8 cellular contexts compared by ENCODE assay signal in genomic region chr1:22889213-22889827, GRCh38.
A peak's percentile ranks its signal among the peaks of the same experiment; 100 is the strongest.
DNase-seq lines count a peak whose midpoint lies in the region; ATAC-seq and TF ChIP-seq lines count a peak whose summit lies in the region.

No MANE protein-coding gene starts in this region.

- TF ChIP-seq CTCF in brain (conservative IDR thresholded peaks at IDR 0.05): peak; percentile 85 to 87

- H3K9me3 ChIP-seq in CD8-positive, alpha-beta memory T cell (ENCODE audit: low read length): no peaks in the 10 kb centered on the region

- H3K9me3 Mint-ChIP-seq in brain: no peaks in the 10 kb centered on the region
- H3K9me3 Mint-ChIP-seq in CD8-positive, alpha-beta memory T cell: no peaks in the 10 kb centered on the region

- CTCF ChIA-PET in CD8-positive, alpha-beta memory T cell (lab: Charles Lee): interaction anchor here (1.0 kb wide), 1 partner anchor 12 kb away, joined by 4 read pairs; no protein-coding TSS in a partner anchor

- H3K36me3 ChIP-seq in CD8-positive, alpha-beta memory T cell (ENCODE audit: insufficient read depth, low read length): no peaks in the 10 kb centered on the region

- no peak overlapping the region for H3K27ac ChIP-seq in CD8-positive, alpha-beta memory T cell (ENCODE audit: low read depth, low read length)

- peaks cover 49% of the 10 kb centered on the region for H3K36me3 Mint-ChIP-seq in brain
- H3K36me3 Mint-ChIP-seq in CD8-positive, alpha-beta memory T cell: no peaks in the 10 kb centered on the region

- H3K4me3 ChIP-seq in CD8-positive, alpha-beta memory T cell (ENCODE audit: low read length): no peak overlapping the region

- no peak overlapping the region for H3K4me3 Mint-ChIP-seq in brain
- no peak overlapping the region for H3K4me3 Mint-ChIP-seq in CD8-positive, alpha-beta memory T cell

- no peaks in the 10 kb centered on the region for H3K27me3 ChIP-seq in CD8-positive, alpha-beta memory T cell (ENCODE audit: insufficient read depth, low read length, poor library complexity, severe bottlenecking)

- H3K4me1 Mint-ChIP-seq in brain: peaks cover 16% of the 10 kb centered on the region
- peaks cover 10 to 13% (median 12%) of the 10 kb centered on the region in 3 donors for H3K4me1 Mint-ChIP-seq in CD8-positive, alpha-beta memory T cell

- POLR2A ChIA-PET in CD8-positive, alpha-beta memory T cell (lab: Charles Lee): no interaction called here

- DNase-seq in SHP77 (lab: John Stamatoyannopoulos, UW) (peak; percentile 0 to 4), SHP77 treated with DMSO at 0.1 percent for 48 hours (lab: John Stamatoyannopoulos, UW) (no peak), NAMALWA (ENCODE audit: low spot score) (peak; percentile 65), left colon (no peak)
- DNase-seq in CD8-positive, alpha-beta memory T cell: no peak
- no peak for DNase-seq in stimulated activated CD4-positive, alpha-beta T cell treated with anti-CD3 and anti-CD28 coated beads, Interleukin-1b, Interleukin-23, amount 100 ng/mL, for 48 hours

- ATAC-seq in left colon (peak; percentile 60), GM18858 (IDR thresholded peaks at IDR 0.05; ENCODE audit: unreplicated experiment) (no peak)

- peak overlapping the region; percentile 7 to 91 (median 82) for H3K27ac Mint-ChIP-seq in brain
- H3K27ac Mint-ChIP-seq in CD8-positive, alpha-beta memory T cell: peak overlapping the region in 3 of 8 donors; percentile 14 to 52 (median 49)

- H3K27me3 Mint-ChIP-seq in brain: no peaks in the 10 kb centered on the region
- no peaks in the 10 kb centered on the region for H3K27me3 Mint-ChIP-seq in CD8-positive, alpha-beta memory T cell

- H3K4me1 ChIP-seq in CD8-positive, alpha-beta memory T cell (ENCODE audit: insufficient read depth, low read length): peaks cover 7% of the 10 kb centered on the region

- intact Hi-C loops in left colon (cut with DNase I, micrococcal nuclease): loop anchor here in 1 of 2 donors (10.0 kb wide), 1 partner anchor 185 kb away; no protein-coding TSS in a partner anchor

Comparison
In these comparisons a context has a peak if more than half of its experiments do, and no peak if none do; other contexts are left out.
1. DNase-seq: peak in SHP77 (2 of 2) and NAMALWA (single experiment); none in SHP77 treated with DMSO at 0.1 percent for 48 hours (single experiment), left colon (0 of 2), CD8-positive, alpha-beta memory T cell (0 of 5) and stimulated activated CD4-positive, alpha-beta T cell treated with anti-CD3 and anti-CD28 coated beads, Interleukin-1b, Interleukin-23, amount 100 ng/mL, for 48 hours (single experiment).